In genomic region chrX:101659601-101660063, GRCh38 we compare ENCODE assay signal across 8 cellular contexts. TPM values are rescaled to one million over a fixed set of nuclear protein-coding genes. Genes with fewer than 3 reads are reported as not detected.
DNase-seq lines count a peak whose midpoint lies in the region; ATAC-seq and TF ChIP-seq lines count a peak whose summit lies in the region.

TSS of gene ARMCX2 (minus strand) at chrX:101659850. CDS start at chrX:101657588, 2,262 bp downstream.

- peak within 1 kb of the TSS; percentile 54 to 89 for H3K4me3 ChIP-seq in neuronal stem cell (ENCODE audit: low read length in 2 of 2)

- H3K14ac ChIP-seq in neuronal stem cell (ENCODE audit: low read length) = no peak within 1 kb of the TSS

- H3K18ac ChIP-seq in neuronal stem cell (ENCODE audit: low read length) = peak within 1 kb of the TSS; percentile 85

- H3K4me1 ChIP-seq in neuronal stem cell (ENCODE audit: control insufficient read depth in 2 of 2, insufficient read depth in 1 of 2, low read depth in 1 of 2, low read length in 2 of 2) = peaks cover 0 to 6% of the 10 kb centered on the region in 2 donors

- H2BK5ac ChIP-seq in neuronal stem cell (ENCODE audit: low read length) = no peak within 1 kb of the TSS

- no peaks in the 10 kb centered on the region for H3K9me3 Mint-ChIP-seq in CD4-positive, alpha-beta T cell
- H3K9me3 Mint-ChIP-seq in activated naive CD8-positive, alpha-beta T cell treated with anti-CD3 and anti-CD28 coated beads for 36 hours = no peaks in the 10 kb centered on the region

- H3K23ac ChIP-seq in neuronal stem cell (ENCODE audit: low read depth, low read length, poor library complexity) = peak within 1 kb of the TSS; percentile 89

- no peaks in the 10 kb centered on the region for H3K27me3 Mint-ChIP-seq in CD4-positive, alpha-beta T cell
- H3K27me3 Mint-ChIP-seq in activated naive CD8-positive, alpha-beta T cell treated with anti-CD3 and anti-CD28 coated beads for 36 hours = no peaks in the 10 kb centered on the region

- TF ChIP-seq CTCF in CD4-positive, alpha-beta T cell (IDR thresholded peaks at IDR 0.05) = no peak

- no peak within 1 kb of the TSS for H4K91ac ChIP-seq in neuronal stem cell (ENCODE audit: low read depth, low read length, poor library complexity)

- no peaks in the 10 kb centered on the region for H3K79me1 ChIP-seq in neuronal stem cell (ENCODE audit: low read depth, low read length)

- no peak within 1 kb of the TSS for H3K4ac ChIP-seq in neuronal stem cell (ENCODE audit: low read length)

- POLR2A ChIA-PET in CD4-positive, alpha-beta T cell (lab: Charles Lee) = no interaction called here

- no peak within 1 kb of the TSS for H2BK120ac ChIP-seq in neuronal stem cell (ENCODE audit: low read depth, low read length)

- peaks cover 13% of the 10 kb centered on the region for H3K4me1 Mint-ChIP-seq in CD4-positive, alpha-beta T cell (ENCODE audit: low read depth)
- peaks cover 9% of the 10 kb centered on the region for H3K4me1 Mint-ChIP-seq in activated naive CD8-positive, alpha-beta T cell treated with anti-CD3 and anti-CD28 coated beads for 36 hours

- H3K27ac Mint-ChIP-seq in CD4-positive, alpha-beta T cell = peak within 1 kb of the TSS; percentile 73
- peak within 1 kb of the TSS; percentile 56 for H3K27ac Mint-ChIP-seq in activated naive CD8-positive, alpha-beta T cell treated with anti-CD3 and anti-CD28 coated beads for 36 hours

- peak within 1 kb of the TSS; percentile 62 for H3K4me2 ChIP-seq in neuronal stem cell (ENCODE audit: insufficient read depth, low read length, poor library complexity, severe bottlenecking)

- WGBS in neuronal stem cell (ENCODE audit: extremely low coverage in 2 of 2, insufficient read length in 2 of 2, insufficient replicate concordance in 1 of 2), 2 donors = no CpG with 5 or more reads among the region's 22 CpGs

- H3K9ac ChIP-seq in neuronal stem cell (ENCODE audit: low read depth, low read length, poor library complexity) = peak within 1 kb of the TSS; percentile 86

- no peaks in the 10 kb centered on the region for H3K36me3 Mint-ChIP-seq in CD4-positive, alpha-beta T cell (ENCODE audit: low read depth)
- peaks cover 2% of the 10 kb centered on the region for H3K36me3 Mint-ChIP-seq in activated naive CD8-positive, alpha-beta T cell treated with anti-CD3 and anti-CD28 coated beads for 36 hours

- H3K27me3 ChIP-seq in CD4-positive, alpha-beta T cell (ENCODE audit: control insufficient read depth, insufficient read depth, low read length) = no peaks in the 10 kb centered on the region
- H3K27me3 ChIP-seq in neuronal stem cell (ENCODE audit: control insufficient read depth in 3 of 3, insufficient read depth in 3 of 3, low read depth in 1 of 3, low read length in 3 of 3) = peaks cover 0 to 9% (median 0%) of the 10 kb centered on the region in 3 experiments

- H3K9me3 ChIP-seq in CD4-positive, alpha-beta T cell (ENCODE audit: control insufficient read depth, low read length) = no peaks in the 10 kb centered on the region
- no peaks in the 10 kb centered on the region for H3K9me3 ChIP-seq in neuronal stem cell (replicated peaks in 1 of 2; ENCODE audit: control insufficient read depth in 2 of 2, insufficient read depth in 1 of 2, low read depth in 1 of 2, low read length in 2 of 2)

- peaks cover 4 to 9% of the 10 kb centered on the region in 2 donors for H3K36me3 ChIP-seq in neuronal stem cell (replicated peaks in 1 of 2; ENCODE audit: control insufficient read depth in 2 of 2, insufficient read depth in 2 of 2, low read length in 2 of 2)

- peak within 1 kb of the TSS; percentile 91 for H3K4me3 Mint-ChIP-seq in CD4-positive, alpha-beta T cell
- H3K4me3 Mint-ChIP-seq in activated naive CD8-positive, alpha-beta T cell treated with anti-CD3 and anti-CD28 coated beads for 36 hours = peak within 1 kb of the TSS; percentile 79

- no peak within 1 kb of the TSS for H2BK15ac ChIP-seq in neuronal stem cell (ENCODE audit: low read length)

- DNase-seq in CD4-positive, alpha-beta T cell = no peak
- peak; percentile 52 to 80 (median 75) for DNase-seq in NCI-H1417 (lab: John Stamatoyannopoulos, UW)
- DNase-seq in activated naive CD8-positive, alpha-beta T cell treated with anti-CD3 and anti-CD28 coated beads for 36 hours = peak; percentile 26
- peak; percentile 70 for DNase-seq in Right ventricle myocardium inferior (ENCODE audit: missing footprints)
- DNase-seq in neuronal stem cell (ENCODE audit: low spot score) = peak; percentile 21
- DNase-seq in SW480 (ENCODE audit: low spot score) = no peak
- no peak for DNase-seq in GDM1 (lab: John Stamatoyannopoulos, UW)

- H2AK5ac ChIP-seq in neuronal stem cell (ENCODE audit: low read depth, low read length) = no peak within 1 kb of the TSS

- ATAC-seq in CD4-positive, alpha-beta T cell (ENCODE audit: poor library complexity) = no peak
- ATAC-seq in GM19397 (IDR thresholded peaks at IDR 0.05; ENCODE audit: unreplicated experiment) = peak; percentile 69
- peak; percentile 88 for ATAC-seq in Right ventricle myocardium inferior

- intact Hi-C loops in CD4-positive, alpha-beta T cell (cut with DNase I, micrococcal nuclease) = no loop called here
- intact Hi-C loops in Right ventricle myocardium inferior (cut with DNase I) = no loop called here

- CTCF ChIA-PET in CD4-positive, alpha-beta T cell (lab: Charles Lee) = no interaction called here

- no peak within 1 kb of the TSS for H3K27ac ChIP-seq in CD4-positive, alpha-beta T cell (ENCODE audit: low read depth, low read length)
- H3K27ac ChIP-seq in neuronal stem cell (replicated peaks; ENCODE audit: low read length) = peak within 1 kb of the TSS; percentile 70

- no peak within 1 kb of the TSS for H2BK12ac ChIP-seq in neuronal stem cell (ENCODE audit: low read length)

- no peak within 1 kb of the TSS for H4K8ac ChIP-seq in neuronal stem cell (ENCODE audit: low read depth, low read length)

- H2AFZ ChIP-seq in neuronal stem cell (ENCODE audit: low read length) = peak within 1 kb of the TSS; percentile 64

RNA-seq across cellular contexts. Expression of gene ARMCX2, which starts in this region (rescaled TPM):
- total RNA-seq in CD4-positive, alpha-beta T cell = 1 to 10 TPM; 3.5 to 3.6 TPM
- total RNA-seq in activated naive CD8-positive, alpha-beta T cell treated with anti-CD3 and anti-CD28 coated beads for 36 hours = 10 to 100 TPM; 15.6 to 17.3 TPM
- 30.2 TPM for total RNA-seq in Right ventricle myocardium inferior
- polyA plus RNA-seq in neuronal stem cell (2013, experiment 1 of 2) = 206 TPM
- 205 TPM for polyA plus RNA-seq in neuronal stem cell (2013, experiment 2 of 2)

Comparison
In these comparisons a context has a peak if more than half of its experiments do, and no peak if none do; other contexts are left out.
1. DNase-seq: peak in NCI-H1417 (3 of 3), activated naive CD8-positive, alpha-beta T cell treated with anti-CD3 and anti-CD28 coated beads for 36 hours (single experiment), Right ventricle myocardium inferior (single experiment) and neuronal stem cell (single experiment); none in CD4-positive, alpha-beta T cell (0 of 10), SW480 (single experiment) and GDM1 (single experiment).